Comparison of ENCODE assay signal across 11 cellular contexts in genomic region chr15:71447328-71448250, GRCh38.
DNase-seq lines count a peak whose midpoint lies in the region; TF ChIP-seq lines count a peak whose summit lies in the region.
"Had no signal": no experiment of that assay in that cellular context is flagged by ENCODE, and none has a peak within 500 bp of the region (broad histone marks: within the 10 kb centered on the region; RNA-seq: fewer than 3 reads in every experiment).

No MANE protein-coding gene starts in this region.

- no peaks in the 10 kb centered on the region for H3K4me1 Mint-ChIP-seq in activated T-cell treated with anti-CD3 and anti-CD28 coated beads, Interleukin-2, amount 50 U/mL, for 24 hours (ENCODE audit: low read depth)
- H3K4me1 Mint-ChIP-seq: naive B cell had no signal

- no peaks in the 10 kb centered on the region for H3K36me3 ChIP-seq in esophagus squamous epithelium
- H3K36me3 ChIP-seq in osteoblast (ENCODE audit: insufficient read depth, low read length) = no peaks in the 10 kb centered on the region

- no peaks in the 10 kb centered on the region for H3K36me3 Mint-ChIP-seq in activated T-cell treated with anti-CD3 and anti-CD28 coated beads, Interleukin-2, amount 50 U/mL, for 24 hours (ENCODE audit: low read depth)
- H3K36me3 Mint-ChIP-seq: naive B cell had no signal

- TF ChIP-seq CTCF in RWPE1 (conservative IDR thresholded peaks at IDR 0.05; ENCODE audit: low read depth) = no peak
- TF ChIP-seq CTCF in esophagus squamous epithelium (IDR thresholded peaks at IDR 0.05) = no peak
- no peak for TF ChIP-seq CTCF in osteoblast (IDR thresholded peaks at IDR 0.05; ENCODE audit: extremely low read depth, low read depth, low read length)

- H3K4me2 ChIP-seq in osteoblast (ENCODE audit: insufficient read depth, low read length) = peak overlapping the region; percentile 14

- WGBS in esophagus squamous epithelium, 2 donors = 31 to 44% methylated on average over 7 to 8 of the region's 8 CpGs

- H3K9me3 Mint-ChIP-seq in activated T-cell treated with anti-CD3 and anti-CD28 coated beads, Interleukin-2, amount 50 U/mL, for 24 hours = no peaks in the 10 kb centered on the region
- H3K9me3 Mint-ChIP-seq: activated T-cell treated with anti-CD3 and anti-CD28 coated beads, Interleukin-2, amount 50 U/mL, for 4 hours; naive B cell had no signal

- intact Hi-C loops in esophagus squamous epithelium (cut with DNase I) = no loop called here

- CTCF ChIA-PET in RWPE1 (lab: Yijun Ruan, JAX) = interaction anchor here (0.6 to 1.0 kb wide), 6 partner anchors 125 to 1903 kb away, joined by 3 read pairs; no protein-coding TSS in a partner anchor

- DNase-seq in GM03348 (ENCODE audit: low spot score) (peak; percentile 29), RWPE1 (ENCODE audit: low spot score) (peak; percentile 85), esophagus squamous epithelium (lab: John Stamatoyannopoulos, UW) (no peak), osteoblast (ENCODE audit: insufficient read length, low spot score, missing footprints) (no peak), middle frontal gyrus (ENCODE audit: extremely low spot score, low spot score) (no peak), NCI-H1436 treated with DMSO at 0.1 percent for 48 hours (lab: John Stamatoyannopoulos, UW) (no peak)
- DNase-seq in activated T-cell treated with anti-CD3 and anti-CD28 coated beads, Interleukin-2, amount 50 U/mL, for 24 hours = no peak
- DNase-seq in activated CD4-positive, CD25-positive, alpha-beta regulatory T cell (lab: John Stamatoyannopoulos, UW) = no peak
- DNase-seq: activated T-cell treated with anti-CD3 and anti-CD28 coated beads, Interleukin-2, amount 50 U/mL, for 4 hours; naive B cell had no signal

- H3K4me1 ChIP-seq in esophagus squamous epithelium = peaks cover 27 to 95% (median 66%) of the 10 kb centered on the region in 3 donors
- H3K4me1 ChIP-seq in osteoblast (ENCODE audit: insufficient read depth, low read length) = peaks cover 24% of the 10 kb centered on the region

- H3K27me3 Mint-ChIP-seq in activated T-cell treated with anti-CD3 and anti-CD28 coated beads, Interleukin-2, amount 50 U/mL, for 24 hours = peaks cover 16% of the 10 kb centered on the region

- POLR2A ChIA-PET in RWPE1 (lab: Yijun Ruan, JAX; ENCODE audit: low non-redundant PET) = no interaction called here

- H4K20me1 ChIP-seq in osteoblast (ENCODE audit: insufficient read depth, low read length) = no peaks in the 10 kb centered on the region

- peak overlapping the region; percentile 88 for H3K27ac ChIP-seq in RWPE1
- H3K27ac ChIP-seq in esophagus squamous epithelium = peak overlapping the region; percentile 46 to 83 (median 74)
- H3K27ac ChIP-seq in osteoblast (ENCODE audit: low read depth, low read length) = no peak overlapping the region
- H3K27ac ChIP-seq: HL-60 had no signal

- H3K27ac Mint-ChIP-seq in activated T-cell treated with anti-CD3 and anti-CD28 coated beads, Interleukin-2, amount 50 U/mL, for 24 hours = no peak overlapping the region
- H3K27ac Mint-ChIP-seq: naive B cell had no signal

- H3K4me3 Mint-ChIP-seq in activated T-cell treated with anti-CD3 and anti-CD28 coated beads, Interleukin-2, amount 50 U/mL, for 24 hours = no peak overlapping the region
- H3K4me3 Mint-ChIP-seq: activated T-cell treated with anti-CD3 and anti-CD28 coated beads, Interleukin-2, amount 50 U/mL, for 4 hours had no signal

- TF ChIP-seq POLR2A in esophagus squamous epithelium (IDR thresholded peaks at IDR 0.05) = no peak

- H3K9me3 ChIP-seq in esophagus squamous epithelium (no peaks in the 10 kb centered on the region), osteoblast (ENCODE audit: low read depth, low read length) (no peaks in the 10 kb centered on the region)

- H3K4me3 ChIP-seq in esophagus squamous epithelium = no peak overlapping the region
- H3K4me3 ChIP-seq in osteoblast (ENCODE audit: insufficient read depth, low read length) = no peak overlapping the region

- no peaks in the 10 kb centered on the region for H3K79me2 ChIP-seq in osteoblast (ENCODE audit: insufficient read depth, low read length)

- no peak overlapping the region for H2AFZ ChIP-seq in osteoblast (ENCODE audit: low read length)

- no peaks in the 10 kb centered on the region for H3K27me3 ChIP-seq in esophagus squamous epithelium
- no peaks in the 10 kb centered on the region for H3K27me3 ChIP-seq in osteoblast (ENCODE audit: insufficient read depth, low read length)

Comparison
In these comparisons a context has a peak if more than half of its experiments do, and no peak if none do; other contexts are left out.
1. DNase-seq: peak in GM03348 (single experiment) and RWPE1 (single experiment); none in esophagus squamous epithelium (single experiment), osteoblast (single experiment), activated T-cell treated with anti-CD3 and anti-CD28 coated beads, Interleukin-2, amount 50 U/mL, for 24 hours (single experiment), activated CD4-positive, CD25-positive, alpha-beta regulatory T cell (0 of 4), middle frontal gyrus (single experiment) and NCI-H1436 treated with DMSO at 0.1 percent for 48 hours (single experiment).